In the genomic region with DNA sequence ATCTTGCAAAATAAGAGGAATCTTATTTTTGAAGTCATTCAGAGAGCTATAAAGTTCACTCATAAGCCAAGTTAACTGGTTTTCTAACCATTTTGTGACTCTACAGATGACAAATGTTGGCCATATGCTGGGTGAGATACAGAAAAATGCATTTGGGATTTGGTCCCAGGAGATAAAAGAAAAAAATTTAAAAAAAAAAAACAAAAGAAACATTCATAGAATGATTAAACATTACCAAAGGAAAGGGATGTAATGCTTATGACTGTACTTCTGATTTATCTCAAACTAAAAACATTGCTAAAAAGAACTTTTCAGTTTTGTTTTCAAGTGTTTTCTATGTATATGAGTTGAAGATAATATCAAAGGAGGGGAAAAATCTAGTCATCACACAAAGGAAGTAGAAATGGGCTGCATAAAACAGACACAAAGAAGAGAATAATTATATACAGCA, we compare ENCODE assay signal across 9 cellular contexts. TPM values are rescaled to one million over a fixed set of nuclear protein-coding genes. Genes with fewer than 3 reads are reported as not detected.
DNase-seq lines count a peak whose midpoint lies in the region; ATAC-seq, FAIRE-seq and TF ChIP-seq lines count a peak whose summit lies in the region.
"Had no signal": no experiment of that assay in that cellular context is flagged by ENCODE, and none has a peak within 500 bp of the region (broad histone marks: within the 10 kb centered on the region; RNA-seq: fewer than 3 reads in every experiment).

No MANE protein-coding gene starts in this region.

- H3K27ac ChIP-seq in testis: peak overlapping the region in 1 of 2 donors; percentile 14

- peak; percentile 9 for DNase-seq in AG20443 (ENCODE audit: low spot score)
- DNase-seq in activated naive CD8-positive, alpha-beta T cell treated with anti-CD3 and anti-CD28 coated beads, Interleukin-2, amount 50 U/mL, for 24 hours: no peak
- DNase-seq in SKM-1 treated with dmso at 0.1 percent for 144 hours (lab: John Stamatoyannopoulos, UW; ENCODE audit: unreplicated experiment): no peak
- DNase-seq in testis: no peak
- no peak for DNase-seq in frontal cortex (ENCODE audit: low spot score in 2 of 2)
- DNase-seq in NCI-H226: no peak
- DNase-seq: DMS79 had no signal

- H3K4me1 Mint-ChIP-seq in activated naive CD8-positive, alpha-beta T cell treated with anti-CD3 and anti-CD28 coated beads, Interleukin-2, amount 50 U/mL, for 24 hours: peaks cover 55% of the 10 kb centered on the region

- no peaks in the 10 kb centered on the region for H3K4me1 ChIP-seq in testis

- no peak for TF ChIP-seq CTCF in testis (IDR thresholded peaks at IDR 0.05)

- H3K9me3 Mint-ChIP-seq in activated naive CD8-positive, alpha-beta T cell treated with anti-CD3 and anti-CD28 coated beads, Interleukin-2, amount 50 U/mL, for 24 hours: peaks cover 6% of the 10 kb centered on the region

- peaks cover 62% of the 10 kb centered on the region for H3K36me3 Mint-ChIP-seq in activated naive CD8-positive, alpha-beta T cell treated with anti-CD3 and anti-CD28 coated beads, Interleukin-2, amount 50 U/mL, for 24 hours (ENCODE audit: low read depth)

- no peaks in the 10 kb centered on the region for H3K27me3 ChIP-seq in testis

- H3K4me3 Mint-ChIP-seq in activated naive CD8-positive, alpha-beta T cell treated with anti-CD3 and anti-CD28 coated beads, Interleukin-2, amount 50 U/mL, for 24 hours: peak overlapping the region; percentile 59

- no peaks in the 10 kb centered on the region for H3K27me3 Mint-ChIP-seq in activated naive CD8-positive, alpha-beta T cell treated with anti-CD3 and anti-CD28 coated beads, Interleukin-2, amount 50 U/mL, for 24 hours

- intact Hi-C loops in testis (cut with DNase I; ENCODE audit: low total_unique reads): no loop called here

- H3K4me3 ChIP-seq in testis: no peak overlapping the region

- FAIRE-seq in frontal cortex (lab: Jason Lieb, UNC): no peak

- no peaks in the 10 kb centered on the region for H3K36me3 ChIP-seq in testis (ENCODE audit: low read depth, missing control alignments)

- peak overlapping the region; percentile 88 for H3K27ac Mint-ChIP-seq in activated naive CD8-positive, alpha-beta T cell treated with anti-CD3 and anti-CD28 coated beads, Interleukin-2, amount 50 U/mL, for 24 hours

- H3K9me3 ChIP-seq in testis: no peaks in the 10 kb centered on the region

- TF ChIP-seq POLR2A in testis (IDR thresholded peaks at IDR 0.05): no peak

- ATAC-seq in GM18870 (IDR thresholded peaks at IDR 0.05; ENCODE audit: unreplicated experiment) (peak; percentile 57), HG03159 (IDR thresholded peaks at IDR 0.05; ENCODE audit: unreplicated experiment) (peak; percentile 51)
- ATAC-seq in activated naive CD8-positive, alpha-beta T cell treated with anti-CD3 and anti-CD28 coated beads, Interleukin-2, amount 50 U/mL, for 24 hours: peak; percentile 88

RNA-seq across cellular contexts. Expression of gene PELI1, which starts 43.1 kb away (rescaled TPM):
- total RNA-seq in testis (10 to 100 TPM; 40.9 to 48.0 TPM), frontal cortex (79.5 TPM)
- 22.4 TPM for polyA plus RNA-seq in testis (ENCODE audit: insufficient read depth, low read depth, low replicate concordance)
